Comparison of ENCODE assay signal across 1 cellular context in the genomic region with DNA sequence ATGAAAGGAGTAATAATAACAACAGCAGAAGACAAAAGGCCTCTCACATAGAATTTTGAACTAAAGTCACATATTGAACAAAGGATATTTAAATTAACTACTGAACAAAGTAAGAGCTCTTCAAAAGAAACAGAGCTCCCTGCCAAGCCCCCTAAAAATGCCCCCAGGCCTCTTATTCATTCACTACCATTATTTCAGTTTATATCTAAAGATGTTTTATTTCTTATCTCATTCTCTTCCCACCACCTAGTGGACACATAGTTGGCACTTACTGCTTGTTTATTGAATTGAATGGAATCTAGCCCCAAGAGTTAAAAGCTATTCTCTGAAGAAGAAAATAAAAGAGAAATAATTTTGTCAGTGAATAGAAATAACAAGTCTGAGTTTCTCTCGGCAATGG.
TF ChIP-seq lines count a peak whose summit lies in the region.

No MANE protein-coding gene starts in this region.

TF ChIP-seq in HepG2, 621 proteins besides CTCF, POLR2A, EP300 and RAD21 (continued from another document):
- TF ChIP-seq, protein P1, sequence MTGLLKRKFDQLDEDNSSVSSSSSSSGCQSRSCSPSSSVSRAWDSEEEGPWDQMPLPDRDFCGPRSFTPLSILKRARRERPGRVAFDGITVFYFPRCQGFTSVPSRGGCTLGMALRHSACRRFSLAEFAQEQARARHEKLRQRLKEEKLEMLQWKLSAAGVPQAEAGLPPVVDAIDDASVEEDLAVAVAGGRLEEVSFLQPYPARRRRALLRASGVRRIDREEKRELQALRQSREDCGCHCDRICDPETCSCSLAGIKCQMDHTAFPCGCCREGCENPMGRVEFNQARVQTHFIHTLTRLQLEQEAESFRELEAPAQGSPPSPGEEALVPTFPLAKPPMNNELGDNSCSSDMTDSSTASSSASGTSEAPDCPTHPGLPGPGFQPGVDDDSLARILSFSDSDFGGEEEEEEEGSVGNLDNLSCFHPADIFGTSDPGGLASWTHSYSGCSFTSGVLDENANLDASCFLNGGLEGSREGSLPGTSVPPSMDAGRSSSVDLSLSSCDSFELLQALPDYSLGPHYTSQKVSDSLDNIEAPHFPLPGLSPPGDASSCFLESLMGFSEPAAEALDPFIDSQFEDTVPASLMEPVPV (CRISPR knock-in tag; IDR thresholded peaks at IDR 0.05), result no peak
- TF ChIP-seq, protein P2, sequence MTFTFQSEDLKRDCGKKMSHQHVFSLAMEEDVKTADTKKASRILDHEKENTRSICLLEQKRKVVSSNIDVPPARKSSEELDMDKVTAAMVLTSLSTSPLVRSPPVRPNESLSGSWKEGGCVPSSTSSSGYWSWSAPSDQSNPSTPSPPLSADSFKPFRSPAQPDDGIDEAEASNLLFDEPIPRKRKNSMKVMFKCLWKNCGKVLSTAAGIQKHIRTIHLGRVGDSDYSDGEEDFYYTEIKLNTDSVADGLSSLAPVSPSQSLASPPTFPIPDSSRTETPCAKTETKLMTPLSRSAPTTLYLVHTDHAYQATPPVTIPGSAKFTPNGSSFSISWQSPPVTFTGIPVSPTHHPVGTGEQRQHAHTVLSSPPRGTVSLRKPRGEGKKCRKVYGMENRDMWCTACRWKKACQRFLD (CRISPR knock-in tag; IDR thresholded peaks at IDR 0.05; ENCODE audit: borderline replicate concordance), result no peak
- TF ChIP-seq TARDBP (CRISPR knock-in tag; IDR thresholded peaks at IDR 0.05) (no peak), GZF1 (CRISPR knock-in tag; IDR thresholded peaks at IDR 0.05) (no peak), ZNF883 (CRISPR knock-in tag; IDR thresholded peaks at IDR 0.05; ENCODE audit: not compliant biosample characterization) (no peak), KAT2B (IDR thresholded peaks at IDR 0.05; ENCODE audit: borderline replicate concordance, low read depth, low read length) (no peak)
- TF ChIP-seq, protein P3, sequence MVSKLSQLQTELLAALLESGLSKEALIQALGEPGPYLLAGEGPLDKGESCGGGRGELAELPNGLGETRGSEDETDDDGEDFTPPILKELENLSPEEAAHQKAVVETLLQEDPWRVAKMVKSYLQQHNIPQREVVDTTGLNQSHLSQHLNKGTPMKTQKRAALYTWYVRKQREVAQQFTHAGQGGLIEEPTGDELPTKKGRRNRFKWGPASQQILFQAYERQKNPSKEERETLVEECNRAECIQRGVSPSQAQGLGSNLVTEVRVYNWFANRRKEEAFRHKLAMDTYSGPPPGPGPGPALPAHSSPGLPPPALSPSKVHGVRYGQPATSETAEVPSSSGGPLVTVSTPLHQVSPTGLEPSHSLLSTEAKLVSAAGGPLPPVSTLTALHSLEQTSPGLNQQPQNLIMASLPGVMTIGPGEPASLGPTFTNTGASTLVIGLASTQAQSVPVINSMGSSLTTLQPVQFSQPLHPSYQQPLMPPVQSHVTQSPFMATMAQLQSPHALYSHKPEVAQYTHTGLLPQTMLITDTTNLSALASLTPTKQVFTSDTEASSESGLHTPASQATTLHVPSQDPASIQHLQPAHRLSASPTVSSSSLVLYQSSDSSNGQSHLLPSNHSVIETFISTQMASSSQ (IDR thresholded peaks at IDR 0.05; ENCODE audit: low read depth), result no peak
- TF ChIP-seq, protein P3 (CRISPR knock-in tag; IDR thresholded peaks at IDR 0.05; ENCODE audit: borderline replicate concordance), result no peak
